In the genomic region with DNA sequence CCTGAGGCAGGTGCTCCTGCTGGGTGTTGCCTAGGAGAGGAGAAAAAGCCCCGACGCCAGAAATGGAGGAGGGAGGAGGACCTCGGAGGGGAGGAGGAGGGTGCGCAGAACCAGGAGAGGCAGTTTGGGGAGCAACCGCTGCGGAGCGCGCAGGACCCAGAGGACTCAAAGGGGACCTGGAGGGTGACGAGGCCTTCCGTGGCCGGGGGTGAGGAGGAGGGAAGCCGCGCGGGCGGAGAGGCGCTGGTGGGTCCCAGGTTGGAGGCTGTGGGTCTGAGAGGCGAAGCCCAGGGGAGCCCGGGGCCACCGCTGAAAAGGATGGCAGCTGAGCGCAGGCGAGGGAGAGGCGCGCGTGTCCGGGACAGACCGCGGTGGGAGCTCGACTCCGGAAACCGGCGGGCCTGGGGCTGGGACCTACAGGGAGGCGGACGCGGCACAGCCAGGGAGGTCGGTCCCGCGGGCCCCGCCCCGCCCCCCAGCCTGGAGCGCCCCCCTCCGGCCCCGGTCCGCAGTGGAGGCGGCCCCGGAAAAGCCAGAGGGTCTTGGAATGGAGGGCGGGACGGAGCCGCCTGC, we compare ENCODE assay signal across 8 cellular contexts.
A peak's percentile ranks its signal among the peaks of the same experiment; 100 is the strongest.
DNase-seq lines count a peak whose midpoint lies in the region; ATAC-seq and TF ChIP-seq lines count a peak whose summit lies in the region.

No MANE protein-coding gene starts in this region.

- peak; percentile 16 for TF ChIP-seq CTCF in foreskin fibroblast (IDR thresholded peaks at IDR 0.05; ENCODE audit: low read depth, low read length)

- DNase-seq in EH (ENCODE audit: low read depth) (peak; percentile 42), UCSD-AML1 (lab: John Stamatoyannopoulos, UW; ENCODE audit: unreplicated experiment) (peak; percentile 83), foreskin fibroblast (peak in 1 of 2 donors; percentile 41), dedifferentiated amniotic fluid mesenchymal stem cell (ENCODE audit: extremely low spot score) (no peak), MV-4-11 (lab: John Stamatoyannopoulos, UW) (no peak)

- ATAC-seq in GM21360 (IDR thresholded peaks at IDR 0.05; ENCODE audit: unreplicated experiment) (peak; percentile 28), HG03571 (IDR thresholded peaks at IDR 0.05; ENCODE audit: unreplicated experiment) (peak; percentile 25)

- H3K9ac ChIP-seq in rectal smooth muscle tissue (ENCODE audit: low read length): no peak overlapping the region

- no peaks in the 10 kb centered on the region for H3K36me3 ChIP-seq in rectal smooth muscle tissue (ENCODE audit: control insufficient read depth, insufficient read depth, low read length)

- no peaks in the 10 kb centered on the region for H3K4me1 ChIP-seq in rectal smooth muscle tissue (ENCODE audit: control insufficient read depth, insufficient read depth, low read length)

- H3K4me3 ChIP-seq in foreskin fibroblast (ENCODE audit: low read depth in 1 of 2, low read length in 2 of 2) (peak overlapping the region; percentile 51 to 53), rectal smooth muscle tissue (ENCODE audit: low read length) (peak overlapping the region; percentile 49)

- H3K27ac ChIP-seq in rectal smooth muscle tissue (ENCODE audit: low read depth, low read length): no peak overlapping the region

- H3K27me3 ChIP-seq in rectal smooth muscle tissue (ENCODE audit: control insufficient read depth, insufficient read depth, low read length): peaks cover 36% of the 10 kb centered on the region

Comparison
In these comparisons a context has a peak if more than half of its experiments do, and no peak if none do; other contexts are left out.
1. DNase-seq: peak in EH (single experiment) and UCSD-AML1 (single experiment); none in dedifferentiated amniotic fluid mesenchymal stem cell (single experiment) and MV-4-11 (single experiment).